ENCODE assay signal across 7 cellular contexts in the genomic region with DNA sequence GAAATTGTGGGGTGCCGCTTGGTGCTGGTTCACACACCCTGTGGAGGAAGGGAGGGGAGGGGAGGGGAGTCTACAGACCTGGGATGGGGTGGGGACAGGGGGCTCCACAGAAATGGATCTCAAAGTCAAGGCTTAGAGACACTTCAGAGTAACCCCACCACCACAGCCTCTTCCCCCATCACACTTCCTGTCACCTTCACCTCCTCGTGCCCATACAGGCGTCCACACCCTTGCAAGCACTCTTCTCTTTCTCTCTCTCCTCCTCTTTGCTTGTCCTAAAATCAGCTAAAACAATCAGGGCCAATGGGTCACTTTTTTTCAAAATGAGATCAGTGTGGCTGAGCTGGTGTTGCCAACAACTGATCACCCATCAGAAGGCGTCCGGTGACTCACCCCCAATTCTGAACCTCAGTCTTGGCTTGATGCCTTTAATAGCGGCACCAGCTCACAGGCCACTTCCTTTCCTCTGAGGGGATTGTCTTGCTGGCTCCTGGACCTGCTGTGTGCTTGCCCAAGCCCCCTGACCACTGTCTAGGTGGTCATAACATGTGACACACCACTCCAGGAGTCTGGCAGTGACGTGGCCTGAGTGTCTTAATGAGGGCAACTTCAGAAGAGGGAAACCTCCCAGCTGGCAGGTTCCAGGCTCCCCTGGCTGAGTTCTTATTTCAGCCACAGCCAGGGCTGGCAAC. TPM values are rescaled to one million over a fixed set of nuclear protein-coding genes. Genes with fewer than 3 reads are reported as not detected.
A peak's percentile ranks its signal among the peaks of the same experiment; 100 is the strongest.
DNase-seq lines count a peak whose midpoint lies in the region; ATAC-seq and TF ChIP-seq lines count a peak whose summit lies in the region.

No MANE protein-coding gene starts in this region.

- TF ChIP-seq CTCF in nephron (IDR thresholded peaks at IDR 0.05; ENCODE audit: unreplicated experiment in 3 of 3): no peak

- H3K4me1 Mint-ChIP-seq in T-cell (peaks cover 26 to 35% (median 29%) of the 10 kb centered on the region in 3 donors), nephron (peaks cover 23% of the 10 kb centered on the region)
- peaks cover 36% of the 10 kb centered on the region for H3K4me1 Mint-ChIP-seq in central memory CD8-positive, alpha-beta T cell

- CTCF ChIA-PET in T-cell (lab: Charles Lee): interaction anchor here in 1 of 2 donors (0.5 to 0.8 kb wide), 2 partner anchors 24 to 26 kb away, joined by 3 read pairs; no protein-coding TSS in a partner anchor

- no peaks in the 10 kb centered on the region for H3K9me3 Mint-ChIP-seq in T-cell
- H3K9me3 Mint-ChIP-seq in central memory CD8-positive, alpha-beta T cell: no peaks in the 10 kb centered on the region
- no peaks in the 10 kb centered on the region for H3K9me3 Mint-ChIP-seq in nephron

- POLR2A ChIA-PET in T-cell (lab: Charles Lee): no interaction called here

- H3K36me3 Mint-ChIP-seq in T-cell: no peaks in the 10 kb centered on the region
- H3K36me3 Mint-ChIP-seq in central memory CD8-positive, alpha-beta T cell (ENCODE audit: insufficient read depth): peaks cover 2% of the 10 kb centered on the region
- H3K36me3 Mint-ChIP-seq in nephron (ENCODE audit: low read depth): no peaks in the 10 kb centered on the region

- peak; percentile 66 for DNase-seq in HK-2 (ENCODE audit: unreplicated experiment)
- peak in 22 of 34 experiments; percentile 11 to 38 (median 22) for DNase-seq in T-cell
- peak in 1 of 2 donors; percentile 32 for DNase-seq in central memory CD8-positive, alpha-beta T cell (ENCODE audit: low spot score in 2 of 2)
- no peak for DNase-seq in NCI-H345 treated with DMSO at 0.1 percent for 48 hours (lab: John Stamatoyannopoulos, UW; ENCODE audit: unreplicated experiment)
- no peak for DNase-seq in mesenteric fat pad (ENCODE audit: low spot score)

- H3K4me3 Mint-ChIP-seq in T-cell (peak overlapping the region; percentile 53 to 78 (median 55)), nephron (peak overlapping the region; percentile 77 to 87 (median 77))
- H3K4me3 Mint-ChIP-seq in central memory CD8-positive, alpha-beta T cell: peak overlapping the region; percentile 70

- peaks cover 33 to 45% of the 10 kb centered on the region in 2 donors for H3K27me3 Mint-ChIP-seq in T-cell
- peaks cover 44% of the 10 kb centered on the region for H3K27me3 Mint-ChIP-seq in central memory CD8-positive, alpha-beta T cell
- H3K27me3 Mint-ChIP-seq in nephron (ENCODE audit: low read depth): peaks cover 46% of the 10 kb centered on the region

- peak overlapping the region; percentile 5 to 41 for H3K27ac Mint-ChIP-seq in T-cell
- peak overlapping the region; percentile 35 for H3K27ac Mint-ChIP-seq in central memory CD8-positive, alpha-beta T cell (ENCODE audit: low read depth)
- peak overlapping the region in 1 of 3 experiments; percentile 10 for H3K27ac Mint-ChIP-seq in nephron

- ATAC-seq in T-cell (replicated peaks in 1 of 4) (peak; percentile 62 to 76 (median 68)), HG03025 (IDR thresholded peaks at IDR 0.05; ENCODE audit: low FRiP score, unreplicated experiment) (no peak)
- peak; percentile 76 for ATAC-seq in central memory CD8-positive, alpha-beta T cell (replicated peaks; ENCODE audit: extremely low read depth, poor library complexity, severe bottlenecking)

RNA-seq across cellular contexts. Expression of gene DRAXIN, which starts 1.5 kb away (rescaled TPM):
- total RNA-seq in T-cell: 1 to 10 TPM in 1 of 5 donors, under 1 TPM in 4; 0.18 to 2.0 (median 0.23) TPM
- not detected for total RNA-seq in mesenteric fat pad

RNA-seq across cellular contexts. Expression of gene MAD2L2, which starts 12.1 kb away (rescaled TPM):
- total RNA-seq in T-cell (10 to 100 TPM; 22.4 to 28.5 (median 24.0) TPM), mesenteric fat pad (25.1 TPM)

RNA-seq across cellular contexts. Expression of gene FBXO6, which starts 29.0 kb away (rescaled TPM):
- total RNA-seq in T-cell (1 to 10 TPM; 2.6 to 7.8 (median 6.0) TPM), mesenteric fat pad (11.2 TPM)

RNA-seq across cellular contexts. Expression of gene FBXO44, which starts 38.4 kb away (rescaled TPM):
- 10 to 100 TPM; 46.7 to 64.5 (median 54.3) TPM for total RNA-seq in T-cell
- 12.1 TPM for total RNA-seq in mesenteric fat pad

RNA-seq across cellular contexts. Expression of gene FBXO2, which starts 38.8 kb away (rescaled TPM):
- total RNA-seq in T-cell (1 to 10 TPM; 4.7 to 8.4 (median 6.3) TPM), mesenteric fat pad (0.71 TPM)

Comparison
In these comparisons a context has a peak if more than half of its experiments do, and no peak if none do; other contexts are left out.
1. DNase-seq: peak in HK-2 (single experiment) and T-cell (22 of 34); none in NCI-H345 treated with DMSO at 0.1 percent for 48 hours (single experiment) and mesenteric fat pad (single experiment).
2. Peak in every context shown above with its lines, with median percentiles within 50 percentile points of each other: H3K4me3 Mint-ChIP-seq.